10 cellular contexts compared by ENCODE assay signal in the genomic region with DNA sequence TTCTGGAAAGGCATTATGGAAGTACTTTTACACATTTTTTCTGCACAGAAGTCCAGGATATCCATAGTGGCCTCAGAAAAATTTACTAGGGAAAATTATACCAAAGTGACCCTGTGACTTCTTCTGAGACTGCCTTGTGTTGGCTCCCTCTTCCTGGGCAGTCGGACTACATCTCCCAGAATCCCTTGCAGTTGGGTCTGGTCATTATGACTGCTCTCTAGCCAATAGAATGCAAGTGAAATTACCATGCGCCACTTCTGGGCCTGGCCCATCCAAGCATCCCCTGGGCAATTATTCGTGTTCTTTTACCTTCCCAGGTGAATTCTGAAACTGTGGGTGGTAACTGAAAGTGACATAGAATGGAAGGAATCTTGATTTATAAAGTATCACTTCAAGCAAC.
DNase-seq lines count a peak whose midpoint lies in the region; ATAC-seq and TF ChIP-seq lines count a peak whose summit lies in the region.
"Had no signal": no experiment of that assay in that cellular context is flagged by ENCODE, and none has a peak within 500 bp of the region (broad histone marks: within the 10 kb centered on the region; RNA-seq: fewer than 3 reads in every experiment).

No MANE protein-coding gene starts in this region.

- H3K36me3 Mint-ChIP-seq in GM23338 (ENCODE audit: low read depth), result no peaks in the 10 kb centered on the region
- H3K36me3 Mint-ChIP-seq in T-helper 17 cell (ENCODE audit: low read depth), result no peaks in the 10 kb centered on the region

- H3K9me3 Mint-ChIP-seq in GM23338, result peaks cover 3% of the 10 kb centered on the region; the same call in 2 of the 3 replicates

- H3K4me1 Mint-ChIP-seq in GM23338 (peaks cover 4% of the 10 kb centered on the region; the same call in 2 of the 3 replicates), T-helper 17 cell (no peaks in the 10 kb centered on the region)

- no peaks in the 10 kb centered on the region for H3K36me3 ChIP-seq in GM23338 (ENCODE audit: insufficient read depth)
- no peaks in the 10 kb centered on the region for H3K36me3 ChIP-seq in brain microvascular endothelial cell (replicated peaks)
- H3K36me3 ChIP-seq: gastrocnemius medialis had no signal

- H3K9me3 ChIP-seq in T-helper 17 cell (ENCODE audit: control insufficient read depth, low read length, poor library complexity, severe bottlenecking), result no peaks in the 10 kb centered on the region
- H3K9me3 ChIP-seq: gastrocnemius medialis had no signal

- H3K27me3 ChIP-seq in GM23338 (ENCODE audit: insufficient read depth), result no peaks in the 10 kb centered on the region
- no peaks in the 10 kb centered on the region for H3K27me3 ChIP-seq in brain microvascular endothelial cell (replicated peaks)
- H3K27me3 ChIP-seq: gastrocnemius medialis had no signal

- H3K27ac Mint-ChIP-seq in GM23338, result no peak overlapping the region
- no peak overlapping the region for H3K27ac Mint-ChIP-seq in T-helper 17 cell

- H3K9me2 ChIP-seq in GM23338 (ENCODE audit: insufficient read depth), result no peaks in the 10 kb centered on the region

- H2AFZ ChIP-seq in GM23338, result no peak overlapping the region

- H3K4me3 ChIP-seq in GM23338 (no peak overlapping the region), brain microvascular endothelial cell (ENCODE audit: low read depth, low read length) (no peak overlapping the region)
- H3K4me3 ChIP-seq: gastrocnemius medialis had no signal

- no peak overlapping the region for H3K4me2 ChIP-seq in GM23338

- H4K20me1 ChIP-seq in GM23338 (replicated peaks; ENCODE audit: insufficient read depth), result no peaks in the 10 kb centered on the region

- peak; percentile 61 for ATAC-seq in GM18502 (IDR thresholded peaks at IDR 0.05; ENCODE audit: poor library complexity, unreplicated experiment)
- ATAC-seq in GM23338, result peak; percentile 76
- ATAC-seq in HG02884 (IDR thresholded peaks at IDR 0.05; ENCODE audit: unreplicated experiment), result no peak
- no peak for ATAC-seq in T-helper 17 cell
- ATAC-seq: Right ventricle myocardium inferior had no signal

- H3K27ac ChIP-seq in GM23338 (ENCODE audit: low read depth) (no peak overlapping the region), brain microvascular endothelial cell (no peak overlapping the region)
- H3K27ac ChIP-seq: gastrocnemius medialis had no signal

- H3K4me1 ChIP-seq in GM23338 (ENCODE audit: insufficient read depth), result no peaks in the 10 kb centered on the region; the same call in 1 of the 2 replicates
- H3K4me1 ChIP-seq: gastrocnemius medialis had no signal

- DNase-seq in GM23338 (ENCODE audit: low spot score) (peak; percentile 70), NAMALWA (ENCODE audit: low spot score) (peak; percentile 86), inferior parietal cortex (ENCODE audit: extremely low spot score) (peak; percentile 10), NCI-H2107 (lab: John Stamatoyannopoulos, UW) (no peak), brain microvascular endothelial cell (no peak), T-helper 17 cell (no peak)
- DNase-seq: gastrocnemius medialis had no signal

- in situ Hi-C loops in brain microvascular endothelial cell (cut with HindIII; ENCODE audit: low pct_ligation_motif_present, low sequenced_read_pairs), result no loop called here

- H3K4me3 Mint-ChIP-seq in GM23338 (no peak overlapping the region), T-helper 17 cell (no peak overlapping the region)

- H3K79me2 ChIP-seq in GM23338 (replicated peaks; ENCODE audit: insufficient read depth), result no peaks in the 10 kb centered on the region

- H3K27me3 Mint-ChIP-seq in GM23338 (ENCODE audit: insufficient read depth, low read depth, poor library complexity) (peaks cover 2% of the 10 kb centered on the region), T-helper 17 cell (no peaks in the 10 kb centered on the region)

- H3F3A ChIP-seq in GM23338 (replicated peaks; ENCODE audit: low read depth), result no peaks in the 10 kb centered on the region

- TF ChIP-seq CTCF in GM23338 (conservative IDR thresholded peaks at IDR 0.05; ENCODE audit: low read depth in 2 of 2), result no peak
- no peak for TF ChIP-seq CTCF in brain microvascular endothelial cell (IDR thresholded peaks at IDR 0.05; ENCODE audit: low read depth, low read length, missing control alignments)

TF ChIP-seq in GM23338, 12 proteins besides CTCF, POLR2A, EP300 and RAD21:
- TF ChIP-seq CREB1 (CRISPR knock-in tag; IDR thresholded peaks at IDR 0.05; ENCODE audit: low read depth), result no peak
- no peak for TF ChIP-seq STAT1 (IDR thresholded peaks at IDR 0.05; ENCODE audit: unreplicated experiment)

Comparison
In these comparisons a context has a peak if more than half of its experiments do, and no peak if none do; other contexts are left out.
1. ATAC-seq: peak in GM18502 (single experiment) and GM23338 (single experiment); none in HG02884 (single experiment) and T-helper 17 cell (single experiment).
2. DNase-seq: peak in GM23338 (single experiment), NAMALWA (single experiment) and inferior parietal cortex (single experiment); none in NCI-H2107 (single experiment), brain microvascular endothelial cell (single experiment) and T-helper 17 cell (0 of 3).